8 cellular contexts compared by ENCODE assay signal in genomic region chr6:124964084-124964763, GRCh38. TPM values are rescaled to one million over a fixed set of nuclear protein-coding genes. Genes with fewer than 3 reads are reported as not detected.
DNase-seq lines count a peak whose midpoint lies in the region; ATAC-seq, FAIRE-seq and TF ChIP-seq lines count a peak whose summit lies in the region.
"Had no signal": no experiment of that assay in that cellular context is flagged by ENCODE, and none has a peak within 500 bp of the region (broad histone marks: within the 10 kb centered on the region; RNA-seq: fewer than 3 reads in every experiment).

No MANE protein-coding gene starts in this region.

- H2AFZ ChIP-seq in HepG2 (ENCODE audit: low read length), result no peak overlapping the region

- H3K9ac ChIP-seq in HepG2 (ENCODE audit: insufficient read depth, low read depth, low read length) (no peak overlapping the region), subcutaneous abdominal adipose tissue (ENCODE audit: low read length in 5 of 5) (peak overlapping the region; percentile 80 to 89 (median 87))

- H3K9me3 ChIP-seq in HepG2 (ENCODE audit: low read length) (no peaks in the 10 kb centered on the region), subcutaneous abdominal adipose tissue (ENCODE audit: control insufficient read depth in 5 of 5, low read length in 5 of 5) (no peaks in the 10 kb centered on the region)

- WGBS in HepG2 (ENCODE audit: low lambda C conversion rate), result 11% methylated on average over 6 of the region's 6 CpGs

- DNase-seq in LHCN-M2 (ENCODE audit: low read depth), result peak; percentile 34
- peak; percentile 22 for DNase-seq in bronchial epithelial cell (ENCODE audit: low read depth)
- peak; percentile 80 for DNase-seq in HepG2 (ENCODE audit: low spot score)
- DNase-seq in stimulated activated naive B cell treated with anti-CD40 and anti-IgM and Interleukin-4, amounts not matched to agents 10 μg/mL and 1 μg/mL and 100 μg/mL, for 72 hours, result no peak
- DNase-seq in NCI-H345 treated with DMSO at 0.1 percent for 48 hours (lab: John Stamatoyannopoulos, UW; ENCODE audit: unreplicated experiment), result no peak
- no peak for DNase-seq in NCI-H2171 treated with DMSO at 0.1 percent for 48 hours (lab: John Stamatoyannopoulos, UW)
- DNase-seq: GOT3 had no signal

- intact Hi-C loops in HepG2 (cut with micrococcal nuclease; ENCODE audit: unreplicated experiment), result loop anchor here (5.0 to 10.0 kb wide), 3 partner anchors 121 to 188 kb away; partner anchors contain the start of gene TPD52L1

- ATAC-seq in HepG2, result peak; percentile 47
- ATAC-seq in stimulated activated naive B cell treated with anti-CD40 and anti-IgM and Interleukin-4, amounts not matched to agents 10 μg/mL and 1 μg/mL and 100 μg/mL, for 72 hours (replicated peaks), result no peak

- peaks cover 44 to 50% of the 10 kb centered on the region in 2 donors for H3K27me3 Mint-ChIP-seq in stimulated activated naive B cell treated with anti-CD40 and anti-IgM and Interleukin-4, amounts not matched to agents 10 μg/mL and 1 μg/mL and 100 μg/mL, for 72 hours

- H3K4me3 Mint-ChIP-seq in stimulated activated naive B cell treated with anti-CD40 and anti-IgM and Interleukin-4, amounts not matched to agents 10 μg/mL and 1 μg/mL and 100 μg/mL, for 72 hours, result no peak overlapping the region

- no peak overlapping the region for H3K27ac Mint-ChIP-seq in stimulated activated naive B cell treated with anti-CD40 and anti-IgM and Interleukin-4, amounts not matched to agents 10 μg/mL and 1 μg/mL and 100 μg/mL, for 72 hours

- peak overlapping the region; percentile 60 for H3K4me2 ChIP-seq in HepG2 (ENCODE audit: low read depth, low read length)

- H3K27ac ChIP-seq in HepG2 (ENCODE audit: extremely low read length, insufficient read depth, low read length) (peak overlapping the region; percentile 16), subcutaneous abdominal adipose tissue (ENCODE audit: low read depth, low read length) (peak overlapping the region; percentile 87)

- TF ChIP-seq POLR2A in HepG2 (IDR thresholded peaks at IDR 0.05; ENCODE audit: insufficient read depth in 1 of 2, low read depth in 2 of 2, low read length in 2 of 2), result no peak

- no peak for TF ChIP-seq RAD21 in HepG2 (CRISPR knock-in tag; IDR thresholded peaks at IDR 0.05)

- H3K36me3 ChIP-seq in bronchial epithelial cell (ENCODE audit: control insufficient read depth, insufficient read depth, low read length) (no peaks in the 10 kb centered on the region), HepG2 (replicated peaks in 1 of 2; ENCODE audit: control insufficient read depth in 1 of 2, insufficient read depth in 2 of 2, low read length in 2 of 2) (no peaks in the 10 kb centered on the region), subcutaneous abdominal adipose tissue (ENCODE audit: control insufficient read depth in 5 of 5, insufficient read depth in 5 of 5, low read length in 5 of 5) (no peaks in the 10 kb centered on the region)

- H3K9me3 Mint-ChIP-seq in stimulated activated naive B cell treated with anti-CD40 and anti-IgM and Interleukin-4, amounts not matched to agents 10 μg/mL and 1 μg/mL and 100 μg/mL, for 72 hours, result peaks cover 0 to 1% of the 10 kb centered on the region in 2 donors

- peaks cover 1 to 3% of the 10 kb centered on the region in 2 donors for H3K36me3 Mint-ChIP-seq in stimulated activated naive B cell treated with anti-CD40 and anti-IgM and Interleukin-4, amounts not matched to agents 10 μg/mL and 1 μg/mL and 100 μg/mL, for 72 hours

- no peaks in the 10 kb centered on the region; the same call in 1 of the 2 replicates for H4K20me1 ChIP-seq in HepG2 (ENCODE audit: insufficient read depth, low read length)

- POLR2A ChIA-PET in HepG2 (lab: Yijun Ruan, JAX), result no interaction called here

- FAIRE-seq in bronchial epithelial cell (lab: Jason Lieb, UNC) (no peak), HepG2 (lab: Jason Lieb, UNC) (peak; percentile 91)

- peaks cover 16% of the 10 kb centered on the region for H3K4me1 ChIP-seq in HepG2 (ENCODE audit: insufficient read depth, low read length)
- H3K4me1 ChIP-seq in subcutaneous abdominal adipose tissue (ENCODE audit: control insufficient read depth in 5 of 5, insufficient read depth in 5 of 5, low read length in 5 of 5), result peaks cover 2 to 54% (median 46%) of the 10 kb centered on the region in 5 donors

- H3K4me1 Mint-ChIP-seq in stimulated activated naive B cell treated with anti-CD40 and anti-IgM and Interleukin-4, amounts not matched to agents 10 μg/mL and 1 μg/mL and 100 μg/mL, for 72 hours, result peaks cover 10 to 19% of the 10 kb centered on the region in 2 donors

- CTCF ChIA-PET in HepG2 (lab: Yijun Ruan, JAX; ENCODE audit: low intra/inter-chr PET ratio, low total read pairs), result no interaction called here

- H3K27me3 ChIP-seq in bronchial epithelial cell (ENCODE audit: control insufficient read depth, insufficient read depth, low read length) (no peaks in the 10 kb centered on the region), HepG2 (ENCODE audit: control insufficient read depth in 1 of 2, insufficient read depth in 2 of 2, low read length in 2 of 2) (peaks cover 0 to 12% of the 10 kb centered on the region in 2 experiments; a peak in 2 of 5 replicates), subcutaneous abdominal adipose tissue (ENCODE audit: control insufficient read depth in 5 of 5, insufficient read depth in 4 of 5, low read length in 5 of 5) (no peaks in the 10 kb centered on the region)

- TF ChIP-seq CTCF in bronchial epithelial cell (IDR thresholded peaks at IDR 0.05; ENCODE audit: insufficient read depth, low read length, severe bottlenecking), result no peak
- TF ChIP-seq CTCF in HepG2 (CRISPR knock-in tag; IDR thresholded peaks at IDR 0.05), result no peak

- in situ Hi-C loops in HepG2 (cut with HindIII; ENCODE audit: extremely low pct_ligation_motif_present, low pct_unique_long_range_greater_than_20kb), result no loop called here

- BruUV-seq in HepG2 (replicated peaks; lab: Mats Ljungman, UMichigan), result no TSS peak

- TF ChIP-seq EP300 in HepG2 (IDR thresholded peaks at IDR 0.05; ENCODE audit: low read depth in 2 of 2, low read length in 2 of 2) (no peak), HepG2 (CRISPR knock-in tag; IDR thresholded peaks at IDR 0.05; ENCODE audit: borderline replicate concordance) (no peak)

- H3K79me2 ChIP-seq in HepG2 (ENCODE audit: insufficient read depth, low read length), result no peaks in the 10 kb centered on the region

- peak overlapping the region; percentile 65 for H3K4me3 ChIP-seq in bronchial epithelial cell (ENCODE audit: low read depth, low read length)
- H3K4me3 ChIP-seq in HepG2 (replicated peaks in 1 of 3; ENCODE audit: insufficient read depth in 1 of 3, low read depth in 2 of 3, low read length in 3 of 3), result peak overlapping the region in 1 of 3 experiments; percentile 17; a peak in 1 of 6 replicates
- H3K4me3 ChIP-seq in subcutaneous abdominal adipose tissue (ENCODE audit: low read depth in 1 of 5, low read length in 5 of 5), result peak overlapping the region; percentile 75 to 88 (median 84)

TF ChIP-seq in HepG2, 621 proteins besides CTCF, POLR2A, EP300 and RAD21 (continues in another document):
- TF ChIP-seq HMG20A (CRISPR knock-in tag; IDR thresholded peaks at IDR 0.05; ENCODE audit: borderline replicate concordance), result peak; percentile 49; the same call in 1 of the 2 replicates
- TF ChIP-seq HHEX (CRISPR knock-in tag; IDR thresholded peaks at IDR 0.05), result 0 out of 2 replicates have a peak, but pooled peaks have one; percentile 13
- peak; percentile 70 for TF ChIP-seq BHLHE40 (IDR thresholded peaks at IDR 0.05; ENCODE audit: low read length)
- TF ChIP-seq TCF7 (IDR thresholded peaks at IDR 0.05; ENCODE audit: low read depth), result peak; percentile 67
- no peak for TF ChIP-seq REPIN1 (CRISPR knock-in tag; IDR thresholded peaks at IDR 0.05; ENCODE audit: borderline replicate concordance, low read depth)
- peak; percentile 89 for TF ChIP-seq SOX5 (CRISPR knock-in tag; IDR thresholded peaks at IDR 0.05; ENCODE audit: borderline replicate concordance)

RNA-seq across cellular contexts. Expression of gene RNF217, which starts 2.0 kb away (rescaled TPM):
- 10.5 and 11.3 TPM in 2 replicates for total RNA-seq in LHCN-M2 (2014; rRNA removed)
- 7.6 TPM for polyA plus RNA-seq in LHCN-M2 (2012)
- 14.2 and 16.3 TPM in 2 replicates for total RNA-seq in bronchial epithelial cell
- 1.2 and 2.2 TPM in 2 replicates for total RNA-seq in HepG2 (2016; rRNA removed; fragmentation: Illumina TruSeq; extraction: Trizol)
- total RNA-seq in HepG2 (2016; cell fraction: cytosol; rRNA removed; fragmentation: Illumina TruSeq; extraction: Trizol; ENCODE audit: low read depth), result 1.1 TPM in 2 replicates
- total RNA-seq in HepG2 (2016; cell fraction: insoluble cytoplasmic fraction; rRNA removed; fragmentation: Illumina TruSeq; extraction: Trizol), result 2.3 and 3.0 TPM in 2 replicates
- total RNA-seq in HepG2 (2016; cell fraction: membrane; rRNA removed; fragmentation: Illumina TruSeq; extraction: Trizol), result 1.4 TPM in 2 replicates
- total RNA-seq in HepG2 (2016; cell fraction: nucleus; rRNA removed; fragmentation: Illumina TruSeq; extraction: Trizol), result 2.8 and 3.1 TPM in 2 replicates
- 1.9 and 2.4 TPM in 2 replicates for polyA plus RNA-seq in HepG2 (2011; rRNA removed)
- polyA plus RNA-seq in HepG2 (2011; cell fraction: cytosol; rRNA removed), result 0.67 and 0.81 TPM in 2 replicates
- 9.2 and 10.0 TPM in 2 replicates for polyA plus RNA-seq in HepG2 (2011; cell fraction: nucleus; rRNA removed)
- 1.4 and 1.6 TPM in 2 replicates for polyA plus RNA-seq in HepG2 (2012)
- polyA plus RNA-seq in HepG2 (2016; cell fraction: cytosol; fragmentation: Illumina TruSeq; extraction: Trizol; ENCODE audit: low read depth), result 0.18 and 0.36 TPM in 2 replicates
- 0.72 and 0.83 TPM in 2 replicates for polyA plus RNA-seq in HepG2 (2016; cell fraction: insoluble cytoplasmic fraction; fragmentation: Illumina TruSeq; extraction: Trizol; ENCODE audit: low read depth)
- polyA plus RNA-seq in HepG2 (2016; cell fraction: membrane; fragmentation: Illumina TruSeq; extraction: Trizol; ENCODE audit: low read depth), result 0.69 and 0.73 TPM in 2 replicates
- 3.2 and 4.7 TPM in 2 replicates for polyA plus RNA-seq in HepG2 (2016; cell fraction: nucleus; fragmentation: Illumina TruSeq; extraction: Trizol; ENCODE audit: insufficient read depth, low read depth)
- polyA minus RNA-seq in HepG2 (2011; rRNA and poly(A)+ RNA removed; ENCODE audit: low replicate concordance), result 2.2 and 14.0 TPM in 2 replicates
- 1.5 and 7.3 TPM in 2 replicates for polyA minus RNA-seq in HepG2 (2011; cell fraction: cytosol; rRNA and poly(A)+ RNA removed)
- 9.5 and 10.7 TPM in 2 replicates for polyA minus RNA-seq in HepG2 (2011; cell fraction: nucleus; rRNA and poly(A)+ RNA removed)

Comparison
In these comparisons a context has a peak if more than half of its experiments do, and no peak if none do; other contexts are left out.
1. DNase-seq: peak in LHCN-M2 (single experiment), bronchial epithelial cell (single experiment) and HepG2 (single experiment); none in stimulated activated naive B cell treated with anti-CD40 and anti-IgM and Interleukin-4, amounts not matched to agents 10 μg/mL and 1 μg/mL and 100 μg/mL, for 72 hours (single experiment), NCI-H345 treated with DMSO at 0.1 percent for 48 hours (single experiment) and NCI-H2171 treated with DMSO at 0.1 percent for 48 hours (single experiment).